Comparison of ENCODE assay signal across 13 cellular contexts in the genomic region with DNA sequence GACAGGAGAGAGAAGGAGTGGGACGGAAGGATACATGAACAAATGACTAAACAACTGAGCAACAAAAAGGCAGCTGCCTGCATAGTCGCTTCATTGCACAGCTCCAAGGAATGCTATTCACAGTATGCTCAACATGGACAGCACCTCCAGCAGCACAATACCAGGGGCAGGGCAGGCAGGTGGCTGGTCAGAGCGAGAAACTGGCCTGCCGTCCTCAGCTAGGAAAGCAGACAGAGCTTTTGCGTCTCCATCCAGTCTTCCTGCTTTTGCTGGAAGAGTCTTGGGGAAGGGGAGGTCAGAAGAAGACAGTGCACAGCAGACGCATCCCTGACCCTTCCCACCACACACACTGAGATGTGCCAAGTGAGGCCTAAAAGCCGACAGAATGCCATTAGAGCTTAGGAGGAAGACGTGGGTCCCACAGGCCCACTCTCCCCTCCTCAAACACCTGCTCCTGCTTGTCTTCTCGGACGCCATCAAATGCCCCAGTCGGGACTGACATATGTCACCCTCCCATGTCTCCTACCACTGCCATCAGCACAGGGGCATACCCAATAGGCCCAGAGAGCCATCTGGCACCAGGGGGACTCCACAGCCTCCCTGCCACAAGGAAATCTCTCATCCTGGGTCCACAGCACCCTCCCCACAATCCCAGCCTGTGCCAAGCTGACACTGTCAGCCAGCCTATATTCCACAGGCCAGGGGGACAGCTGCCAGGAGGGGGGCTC.
"Had no signal": no experiment of that assay in that cellular context is flagged by ENCODE, and none has a peak within 500 bp of the region (broad histone marks: within the 10 kb centered on the region; RNA-seq: fewer than 3 reads in every experiment).

No MANE protein-coding gene starts in this region.

- DNase-seq: activated CD4-positive, alpha-beta T cell treated with anti-CD3 and anti-CD28 coated beads for 48 hours; activated naive CD4-positive, alpha-beta T cell treated with anti-CD3 and anti-CD28 coated beads, Interleukin-2, amount 10 ng/mL, durations not matched to agents 7 days and 5 days; central memory CD4-positive, alpha-beta T cell; esophagus squamous epithelium; foreskin fibroblast; left lung; mesenchymal stem cell; stimulated activated CD4-positive, alpha-beta T cell treated with anti-CD3 and anti-CD28 coated beads, Interleukin-1b, Interleukin-23, amount 100 ng/mL, for 48 hours; stimulated activated naive CD4-positive, alpha-beta T cell treated with Interleukin-2 at 50 U/mL for 16 hours; upper lobe of right lung had no signal

- H3K4me1 ChIP-seq: upper lobe of right lung had no signal

- H3K36me3 ChIP-seq: esophagus squamous epithelium, left lung, upper lobe of right lung had no signal

- H3K27ac ChIP-seq: esophagus squamous epithelium, left lung, upper lobe of right lung had no signal

- H3K27ac Mint-ChIP-seq: activated naive CD4-positive, alpha-beta T cell treated with anti-CD3 and anti-CD28 coated beads, Interleukin-2, amount 10 ng/mL, durations not matched to agents 7 days and 5 days; activated T-helper 2 cell treated with anti-CD3 and anti-CD28 coated beads, Interferon-gamma antibody, Interleukin-2, Interleukin-4, amounts not matched to agents 10 μg/mL and 5 μg/mL and 100 μg/mL, durations not matched to agents 14 hours and 24 hours and 36 hours; T-helper 1 cell treated with Interleukin-12 subunit alpha and Interleukin-12 subunit beta and Interleukin-4 antibody, amounts not matched to agents 30 μg/mL and 1 μg/mL, for 36 hours; WTC11 had no signal

- H3K4me3 ChIP-seq: esophagus squamous epithelium, left lung, upper lobe of right lung had no signal

- H3K4me3 Mint-ChIP-seq: activated naive CD4-positive, alpha-beta T cell treated with anti-CD3 and anti-CD28 coated beads, Interleukin-2, amount 10 ng/mL, durations not matched to agents 7 days and 5 days; T-helper 1 cell treated with Interleukin-12 subunit alpha and Interleukin-12 subunit beta and Interleukin-4 antibody, amounts not matched to agents 30 μg/mL and 1 μg/mL, for 36 hours; WTC11 had no signal

- H3K9me3 Mint-ChIP-seq: activated naive CD4-positive, alpha-beta T cell treated with anti-CD3 and anti-CD28 coated beads, Interleukin-2, amount 10 ng/mL, durations not matched to agents 7 days and 5 days; activated T-helper 2 cell treated with anti-CD3 and anti-CD28 coated beads, Interferon-gamma antibody, Interleukin-2, Interleukin-4, amounts not matched to agents 10 μg/mL and 5 μg/mL and 100 μg/mL, durations not matched to agents 14 hours and 24 hours and 36 hours; T-helper 1 cell treated with Interleukin-12 subunit alpha and Interleukin-12 subunit beta and Interleukin-4 antibody, amounts not matched to agents 30 μg/mL and 1 μg/mL, for 36 hours; WTC11 had no signal

- H3K9me3 ChIP-seq: esophagus squamous epithelium, left lung, upper lobe of right lung had no signal

- ATAC-seq: left lung, upper lobe of right lung, WTC11 had no signal

- H3K36me3 Mint-ChIP-seq: activated naive CD4-positive, alpha-beta T cell treated with anti-CD3 and anti-CD28 coated beads, Interleukin-2, amount 10 ng/mL, durations not matched to agents 7 days and 5 days; WTC11 had no signal
